1 cellular context compared by ENCODE assay signal in genomic region chr16:14416184-14416583, GRCh38.
TF ChIP-seq lines count a peak whose summit lies in the region.

No MANE protein-coding gene starts in this region.

TF ChIP-seq in GM12878, 131 proteins besides CTCF, POLR2A, EP300 and RAD21 (continued from another document):
- TF ChIP-seq BCL3 (IDR thresholded peaks at IDR 0.05; ENCODE audit: borderline replicate concordance, insufficient read depth, low read depth, low read length, poor library complexity, severe bottlenecking) (no peak), CHD1 (IDR thresholded peaks at IDR 0.05; ENCODE audit: low read depth, low read length) (no peak), DPF2 (IDR thresholded peaks at IDR 0.05) (no peak), ETV6 (conservative IDR thresholded peaks at IDR 0.05 in 1 of 2, IDR thresholded peaks at IDR 0.05 in 1 of 2; ENCODE audit: borderline replicate concordance in 1 of 2, low read depth in 1 of 2) (no peak), HDAC2 (IDR thresholded peaks at IDR 0.05) (no peak), NR2C2 (IDR thresholded peaks at IDR 0.05; ENCODE audit: borderline replicate concordance, control insufficient read depth, insufficient read length, low read depth) (no peak), RAD51 (IDR thresholded peaks at IDR 0.05) (no peak), NFXL1 (IDR thresholded peaks at IDR 0.05; ENCODE audit: borderline replicate concordance) (no peak), BACH1 (IDR thresholded peaks at IDR 0.05; ENCODE audit: borderline replicate concordance) (no peak), SUPT20H (IDR thresholded peaks at IDR 0.05; ENCODE audit: borderline replicate concordance, control insufficient read depth, low read depth, low read length) (no peak), RELA (IDR thresholded peaks at IDR 0.05; ENCODE audit: borderline replicate concordance, partially characterized antibody) (no peak), RB1 (IDR thresholded peaks at IDR 0.05; ENCODE audit: borderline replicate concordance) (no peak)
TF ChIP-seq in GM12878: peak in this region for 0.
